ENCODE assay signal across 21 cellular contexts in the genomic region with DNA sequence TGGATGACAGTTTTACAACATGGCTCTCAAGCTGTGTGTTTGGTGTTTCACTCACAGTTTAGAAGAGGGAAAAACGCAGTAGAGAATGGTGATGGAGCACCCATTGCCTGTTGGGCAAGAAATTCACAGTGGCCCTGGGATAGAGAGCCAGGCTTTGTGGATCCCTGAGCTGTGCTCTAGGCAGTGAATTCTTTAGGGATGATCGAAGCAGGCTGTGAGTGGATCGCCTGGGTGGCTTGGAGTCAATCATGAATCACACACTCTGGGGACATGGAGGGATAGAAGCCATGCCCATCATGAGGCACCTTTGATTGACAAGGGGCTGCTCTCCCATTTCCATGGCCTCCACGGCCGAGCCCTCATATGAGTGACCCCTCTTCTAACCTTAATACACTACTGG. TPM values are rescaled to one million over a fixed set of nuclear protein-coding genes. Genes with fewer than 3 reads are reported as not detected.
DNase-seq lines count a peak whose midpoint lies in the region; ATAC-seq lines count a peak whose summit lies in the region.
"Had no signal": no experiment of that assay in that cellular context is flagged by ENCODE, and none has a peak within 500 bp of the region (broad histone marks: within the 10 kb centered on the region; RNA-seq: fewer than 3 reads in every experiment).

No MANE protein-coding gene starts in this region.

- no peak overlapping the region for H3K4me3 ChIP-seq in ACC112 (ENCODE audit: low read depth, low read length)
- H3K4me3 ChIP-seq: heart left ventricle, mucosa of descending colon, ovary, upper lobe of left lung had no signal

- no peaks in the 10 kb centered on the region for H3K79me2 ChIP-seq in ACC112 (ENCODE audit: control insufficient read depth, insufficient read depth, low read length, unreplicated experiment)

- no peaks in the 10 kb centered on the region for H3K27me3 ChIP-seq in ACC112 (ENCODE audit: insufficient read depth, low read length)
- H3K27me3 ChIP-seq: ovary, upper lobe of left lung had no signal

- no peak overlapping the region for H3K27ac ChIP-seq in ACC112 (ENCODE audit: low read depth, low read length)
- H3K27ac ChIP-seq: heart left ventricle, ovary, upper lobe of left lung had no signal

- DNase-seq in HT1080 (ENCODE audit: low read depth) (peak; percentile 17), astrocyte of the hippocampus (ENCODE audit: low read depth, low spot score) (peak; percentile 23), islet precursor cell (peak; percentile 62)
- DNase-seq in activated CD8-positive, alpha-beta memory T cell treated with anti-CD3 and anti-CD28 coated beads, Interleukin-2, amount 50 U/mL, for 4 hours, result no peak
- DNase-seq: amygdala; GF-D8; heart left ventricle; mucosa of descending colon; NCI-H2081 treated with DMSO at 0.1 percent for 48 hours; ovary; stimulated activated naive CD4-positive, alpha-beta T cell; T-cell; upper lobe of left lung had no signal

- H2AFZ ChIP-seq in ACC112 (ENCODE audit: low read length, unreplicated experiment), result peak overlapping the region; percentile 1

- ATAC-seq in GM21390 (IDR thresholded peaks at IDR 0.05; ENCODE audit: unreplicated experiment) (no peak), HG03039 (IDR thresholded peaks at IDR 0.05; ENCODE audit: unreplicated experiment) (no peak), GM19395 (IDR thresholded peaks at IDR 0.05; ENCODE audit: unreplicated experiment) (no peak)
- ATAC-seq: heart left ventricle, mucosa of descending colon, Panc1, T-cell had no signal

- H3K36me3 ChIP-seq in ACC112 (ENCODE audit: insufficient read depth, low read length), result no peaks in the 10 kb centered on the region
- H3K36me3 ChIP-seq: heart left ventricle, ovary, upper lobe of left lung had no signal

- peaks cover 46% of the 10 kb centered on the region for H3K4me1 ChIP-seq in ACC112 (ENCODE audit: control insufficient read depth, insufficient read depth, low read length, unreplicated experiment)

RNA-seq across cellular contexts. Expression of a gene that starts 47.4 kb away (rescaled TPM):
- total RNA-seq in HT1080 (2014; rRNA removed; shearing (Covaris generic)), result not detected in 2 replicates
- 0.03 TPM in 1 of 2 replicates, not detected in the other for polyA plus RNA-seq in HT1080 (2015; cell fraction: cytosol; rRNA removed)
- not detected in 2 replicates for polyA plus RNA-seq in HT1080 (2015; cell fraction: nucleus; rRNA removed)
- total RNA-seq: A673; activated T-helper 2 cell treated with anti-CD3 and anti-CD28 coated beads, Interferon-gamma antibody, Interleukin-2, Interleukin-4, amounts not matched to agents 10 μg/mL and 5 μg/mL and 100 μg/mL, durations not matched to agents 14 hours and 24 hours and 36 hours; endothelial cell of umbilical vein; heart left ventricle; ovary; T-cell had no signal
- polyA plus RNA-seq: endothelial cell of umbilical vein, heart left ventricle had no signal
